16 cellular contexts compared by ENCODE assay signal in the genomic region with DNA sequence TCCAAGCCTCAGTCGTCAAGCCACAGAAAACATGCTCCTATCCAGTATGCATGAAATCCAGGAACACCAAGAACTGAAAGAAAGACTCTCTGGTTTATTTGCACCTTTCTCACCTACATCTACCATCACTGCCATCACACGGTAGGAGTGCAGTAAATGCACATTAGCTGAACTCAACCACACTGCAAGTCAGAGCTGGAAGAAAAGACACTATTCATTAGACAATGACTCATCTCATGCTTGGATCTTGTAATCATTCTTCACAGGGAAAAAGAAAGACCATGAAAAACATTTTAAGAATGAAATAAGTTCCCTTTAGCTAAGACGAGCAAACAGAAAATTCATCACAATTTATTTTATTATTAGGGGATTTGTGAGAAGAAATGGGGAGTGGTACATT.
DNase-seq lines count a peak whose midpoint lies in the region; TF ChIP-seq lines count a peak whose summit lies in the region.
"Had no signal": no experiment of that assay in that cellular context is flagged by ENCODE, and none has a peak within 500 bp of the region (broad histone marks: within the 10 kb centered on the region; RNA-seq: fewer than 3 reads in every experiment).

No MANE protein-coding gene starts in this region.

- TF ChIP-seq CTCF in HEK293 (tag by site-specific recombination; IDR thresholded peaks at IDR 0.05) = no peak
- no peak for TF ChIP-seq CTCF in fibroblast of villous mesenchyme (IDR thresholded peaks at IDR 0.05; ENCODE audit: insufficient read depth, low read depth, low read length)
- TF ChIP-seq CTCF in smooth muscle cell (IDR thresholded peaks at IDR 0.05; ENCODE audit: borderline replicate concordance, insufficient read depth, poor library complexity, severe bottlenecking) = no peak
- no peak for TF ChIP-seq CTCF in GM10248 (IDR thresholded peaks at IDR 0.05; ENCODE audit: control extremely low read depth, extremely low read depth, low read depth, missing control alignments)

- no peak for TF ChIP-seq POLR2A in erythroblast (IDR thresholded peaks at IDR 0.05; ENCODE audit: low read length)

- H3K27me3 Mint-ChIP-seq in T-helper 2 cell treated with Interferon-gamma antibody and Interleukin-4, amounts not matched to agents 5 μg/mL and 100 μg/mL, for 36 hours (ENCODE audit: low read depth) = no peaks in the 10 kb centered on the region
- H3K27me3 Mint-ChIP-seq: IgD-negative memory B cell had no signal

- H3K27ac ChIP-seq in HEK293 (ENCODE audit: extremely low read depth, low read depth, low read length) (no peak overlapping the region), smooth muscle cell (ENCODE audit: low read depth) (peak overlapping the region; percentile 92)
- H3K27ac ChIP-seq: ovary had no signal

- H3K9me3 ChIP-seq in HEK293 (ENCODE audit: control insufficient read depth, insufficient read depth, low read depth, low read length) (no peaks in the 10 kb centered on the region), smooth muscle cell (replicated peaks; ENCODE audit: low read depth) (no peaks in the 10 kb centered on the region)
- H3K9me3 ChIP-seq: ovary, tibial nerve had no signal

- no peaks in the 10 kb centered on the region for H3K9me3 Mint-ChIP-seq in T-helper 2 cell treated with Interferon-gamma antibody and Interleukin-4, amounts not matched to agents 5 μg/mL and 100 μg/mL, for 36 hours
- H3K9me3 Mint-ChIP-seq: activated naive CD4-positive, alpha-beta T cell treated with anti-CD3 and anti-CD28 coated beads for 36 hours; IgD-negative memory B cell had no signal

- H2AFZ ChIP-seq in smooth muscle cell (ENCODE audit: low read depth) = peak overlapping the region; percentile 29

- CTCF ChIA-PET in HEK293 (lab: Yijun Ruan, JAX) (no interaction called here), GM10248 (lab: Yijun Ruan, JAX) (no interaction called here)

- H3K4me2 ChIP-seq in smooth muscle cell = peak overlapping the region; percentile 80

- no peaks in the 10 kb centered on the region for H3K36me3 Mint-ChIP-seq in T-helper 2 cell treated with Interferon-gamma antibody and Interleukin-4, amounts not matched to agents 5 μg/mL and 100 μg/mL, for 36 hours (ENCODE audit: low read depth)
- H3K36me3 Mint-ChIP-seq: IgD-negative memory B cell had no signal

- H3F3A ChIP-seq in smooth muscle cell (ENCODE audit: low read depth) = peaks cover 13% of the 10 kb centered on the region

- POLR2A ChIA-PET in HEK293 (lab: Yijun Ruan, JAX) (no interaction called here), GM10248 (lab: Yijun Ruan, JAX) (no interaction called here)

- no peaks in the 10 kb centered on the region for H3K36me3 ChIP-seq in HEK293 (ENCODE audit: control insufficient read depth in 2 of 2, insufficient read depth in 1 of 2, low read length in 2 of 2)
- no peaks in the 10 kb centered on the region for H3K36me3 ChIP-seq in smooth muscle cell (ENCODE audit: low read depth)
- H3K36me3 ChIP-seq: ovary, tibial nerve had no signal

- DNase-seq in amniotic stem cell (lab: John Stamatoyannopoulos, UW) (peak; percentile 30), fibroblast of villous mesenchyme (ENCODE audit: low read depth) (peak; percentile 59), smooth muscle cell (lab: John Stamatoyannopoulos, UW; ENCODE audit: unreplicated experiment) (no peak), SIG-M5 treated with dmso at 0.1 percent for 504 hours (lab: John Stamatoyannopoulos, UW; ENCODE audit: unreplicated experiment) (no peak), erythroblast (lab: John Stamatoyannopoulos, UW) (no peak), GM10248 (ENCODE audit: extremely low spot score) (no peak)
- no peak for DNase-seq in T-helper 2 cell treated with Interferon-gamma antibody and Interleukin-4, amounts not matched to agents 5 μg/mL and 100 μg/mL, for 36 hours (ENCODE audit: low spot score)
- DNase-seq: activated CD4-positive, alpha-beta T cell treated with anti-CD3 and anti-CD28 coated beads for 1 hour; activated naive CD4-positive, alpha-beta T cell treated with anti-CD3 and anti-CD28 coated beads for 36 hours; left cardiac atrium; NCI-H2171; ovary; SHP77 had no signal

- WGBS in smooth muscle cell (ENCODE audit: low lambda C conversion rate) = 21% methylated on average over 3 of the region's 3 CpGs

- H3K79me2 ChIP-seq in smooth muscle cell (ENCODE audit: low read depth) = no peaks in the 10 kb centered on the region

- no peak overlapping the region for H3K4me3 Mint-ChIP-seq in T-helper 2 cell treated with Interferon-gamma antibody and Interleukin-4, amounts not matched to agents 5 μg/mL and 100 μg/mL, for 36 hours
- H3K4me3 Mint-ChIP-seq: activated naive CD4-positive, alpha-beta T cell treated with anti-CD3 and anti-CD28 coated beads for 36 hours had no signal

- no peaks in the 10 kb centered on the region for H3K4me1 ChIP-seq in HEK293 (ENCODE audit: control insufficient read depth, insufficient read depth, low read length)
- peaks cover 7% of the 10 kb centered on the region for H3K4me1 ChIP-seq in smooth muscle cell (ENCODE audit: low read depth)

- H3K4me3 ChIP-seq in HEK293 (ENCODE audit: low read depth, low read length) (no peak overlapping the region), fibroblast of villous mesenchyme (ENCODE audit: low read depth, low read length) (no peak overlapping the region), smooth muscle cell (peak overlapping the region; percentile 36)
- H3K4me3 ChIP-seq: ovary, tibial nerve had no signal

- no peak overlapping the region for H3K27ac Mint-ChIP-seq in T-helper 2 cell treated with Interferon-gamma antibody and Interleukin-4, amounts not matched to agents 5 μg/mL and 100 μg/mL, for 36 hours
- H3K27ac Mint-ChIP-seq: activated naive CD4-positive, alpha-beta T cell treated with anti-CD3 and anti-CD28 coated beads for 36 hours had no signal

- no peaks in the 10 kb centered on the region for H4K20me1 ChIP-seq in smooth muscle cell (ENCODE audit: low read depth)

- peak overlapping the region; percentile 69 for H3K9ac ChIP-seq in smooth muscle cell (ENCODE audit: low read depth)

- no peaks in the 10 kb centered on the region for H3K27me3 ChIP-seq in smooth muscle cell (ENCODE audit: low read depth)
- H3K27me3 ChIP-seq: ovary, tibial nerve had no signal

- H3K4me1 Mint-ChIP-seq in T-helper 2 cell treated with Interferon-gamma antibody and Interleukin-4, amounts not matched to agents 5 μg/mL and 100 μg/mL, for 36 hours (ENCODE audit: low read depth) = no peaks in the 10 kb centered on the region
- H3K4me1 Mint-ChIP-seq: IgD-negative memory B cell had no signal

TF ChIP-seq in HEK293, 187 proteins besides CTCF, POLR2A, EP300 and RAD21:
- peak; percentile 51; the same call in 1 of the 2 replicates for TF ChIP-seq SP7 (tag by site-specific recombination; IDR thresholded peaks at IDR 0.05)
- no peak for TF ChIP-seq ZNF624 (tag by site-specific recombination; IDR thresholded peaks at IDR 0.05)
- no peak for TF ChIP-seq ZNF561 (tag by site-specific recombination; IDR thresholded peaks at IDR 0.05; ENCODE audit: borderline replicate concordance)

Comparison
In these comparisons a context has a peak if more than half of its experiments do, and no peak if none do; other contexts are left out.
1. DNase-seq: peak in amniotic stem cell (single experiment) and fibroblast of villous mesenchyme (single experiment); none in smooth muscle cell (single experiment), T-helper 2 cell treated with Interferon-gamma antibody and Interleukin-4, amounts not matched to agents 5 μg/mL and 100 μg/mL, for 36 hours (single experiment), SIG-M5 treated with dmso at 0.1 percent for 504 hours (single experiment), erythroblast (0 of 2) and GM10248 (single experiment).